Comparison of ENCODE assay signal across 12 cellular contexts in the genomic region with DNA sequence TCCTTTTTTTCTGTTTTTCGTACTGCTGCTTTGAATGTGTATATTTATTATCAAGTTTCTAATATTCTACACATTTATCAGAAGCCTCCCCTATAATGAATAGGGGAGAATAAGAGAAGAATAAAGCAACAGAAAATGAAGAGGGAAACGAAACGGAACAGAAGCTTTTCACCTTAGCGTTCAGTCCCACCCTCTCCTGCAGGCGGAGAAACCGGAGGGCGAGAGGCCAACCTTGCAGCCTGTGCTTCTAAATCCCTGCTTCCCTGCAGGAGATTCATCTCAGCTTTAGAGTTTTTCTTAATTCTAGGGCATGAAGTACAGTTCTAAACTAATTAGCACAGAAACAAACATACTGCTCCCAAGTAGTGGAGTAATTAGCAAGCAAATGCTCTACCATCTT.
DNase-seq lines count a peak whose midpoint lies in the region; ATAC-seq and TF ChIP-seq lines count a peak whose summit lies in the region.
"Had no signal": no experiment of that assay in that cellular context is flagged by ENCODE, and none has a peak within 500 bp of the region (broad histone marks: within the 10 kb centered on the region; RNA-seq: fewer than 3 reads in every experiment).

No MANE protein-coding gene starts in this region.

- POLR2A ChIA-PET in WTC11 (lab: Charles Lee): interaction anchor here (0.6 to 1.2 kb wide), 2 partner anchors 71 to 266 kb away, joined by 3 to 4 read pairs; no protein-coding TSS in a partner anchor

- peak overlapping the region; percentile 80 for H3K9ac ChIP-seq in skeletal muscle satellite cell (ENCODE audit: low read depth, low read length)

- no peaks in the 10 kb centered on the region for H3K27me3 ChIP-seq in skeletal muscle satellite cell (ENCODE audit: control insufficient read depth, insufficient read depth, low read length)
- H3K27me3 ChIP-seq in right lobe of liver: no peaks in the 10 kb centered on the region

- H3K4me3 ChIP-seq in skeletal muscle satellite cell (ENCODE audit: low read length): no peak overlapping the region
- no peak overlapping the region for H3K4me3 ChIP-seq in right lobe of liver
- H3K4me3 ChIP-seq: psoas muscle had no signal

- TF ChIP-seq CTCF in WTC11 (IDR thresholded peaks at IDR 0.05) (no peak), right lobe of liver (IDR thresholded peaks at IDR 0.05) (no peak)

- TF ChIP-seq POLR2A in right lobe of liver (IDR thresholded peaks at IDR 0.05): no peak

- 0 out of 2 replicates have a peak, but pooled peaks cover 5% of the 10 kb centered on the region for H3K27me3 Mint-ChIP-seq in WTC11 (ENCODE audit: low read depth)

- peak overlapping the region; percentile 72 for H3K27ac Mint-ChIP-seq in WTC11

- no peak overlapping the region for H3K27ac ChIP-seq in right lobe of liver
- H3K27ac ChIP-seq: 22Rv1, psoas muscle had no signal

- intact Hi-C loops in left ventricle myocardium superior (cut with micrococcal nuclease): no loop called here
- intact Hi-C loops in right lobe of liver (cut with DNase I): no loop called here

- DNase-seq in NCI-H748 (lab: John Stamatoyannopoulos, UW; ENCODE audit: unreplicated experiment): peak; percentile 3
- no peak for DNase-seq in NCI-H748 treated with DMSO at 0.1 percent for 48 hours (lab: John Stamatoyannopoulos, UW)
- DNase-seq in WTC11 (ENCODE audit: low spot score): no peak
- DNase-seq in left ventricle myocardium superior: peak; percentile 41
- DNase-seq in right lobe of liver: no peak
- no peak for DNase-seq in left lobe of liver (ENCODE audit: low spot score)
- DNase-seq in Ammon's horn (ENCODE audit: low spot score): no peak
- DNase-seq: GDM1; psoas muscle; stimulated activated CD8-positive, alpha-beta memory T cell treated with anti-CD3 and anti-CD28 coated beads, Interleukin-4, amount 100 ng/mL, for 48 hours had no signal

- H3K4me2 ChIP-seq in skeletal muscle satellite cell (ENCODE audit: low read length): no peak overlapping the region

- peaks cover 34% of the 10 kb centered on the region for H3K4me1 Mint-ChIP-seq in WTC11

- WGBS in right lobe of liver (ENCODE audit: insufficient coverage, low coverage, low lambda C conversion rate, missing lambda C conversion rate): 67% methylated on average over 7 of the region's 7 CpGs

- CTCF ChIA-PET in WTC11 (lab: Charles Lee): no interaction called here

- H3K4me1 ChIP-seq in skeletal muscle satellite cell (ENCODE audit: control insufficient read depth, insufficient read depth, low read length) (peaks cover 46% of the 10 kb centered on the region), right lobe of liver (no peaks in the 10 kb centered on the region)
- H3K4me1 ChIP-seq: psoas muscle had no signal

- peak; percentile 49 for ATAC-seq in WTC11
- peak; percentile 30 for ATAC-seq in left ventricle myocardium superior
- no peak for ATAC-seq in right lobe of liver
- no peak for ATAC-seq in left lobe of liver

- H3K36me3 ChIP-seq in skeletal muscle satellite cell (ENCODE audit: insufficient read depth, low read length) (no peaks in the 10 kb centered on the region), right lobe of liver (no peaks in the 10 kb centered on the region)

- peaks cover 18% of the 10 kb centered on the region for H3K9me3 Mint-ChIP-seq in WTC11

- H3K9me3 ChIP-seq in skeletal muscle satellite cell (replicated peaks; ENCODE audit: low read length): no peaks in the 10 kb centered on the region
- H3K9me3 ChIP-seq in right lobe of liver: no peaks in the 10 kb centered on the region
- H3K9me3 ChIP-seq: psoas muscle had no signal

- peaks cover 11% of the 10 kb centered on the region for H3K36me3 Mint-ChIP-seq in WTC11

- no peak overlapping the region for H3K4me3 Mint-ChIP-seq in WTC11

TF ChIP-seq in WTC11, 78 proteins besides CTCF, POLR2A, EP300 and RAD21:
- TF ChIP-seq CREB1 (CRISPR knock-in tag; IDR thresholded peaks at IDR 0.05): no peak
- no peak for TF ChIP-seq ZNF232 (CRISPR knock-in tag; IDR thresholded peaks at IDR 0.05)
- TF ChIP-seq NR3C1 (CRISPR knock-in tag; conservative IDR thresholded peaks at IDR 0.05; ENCODE audit: low read depth): no peak
- TF ChIP-seq PRRX2 (CRISPR knock-in tag; IDR thresholded peaks at IDR 0.05): no peak
- TF ChIP-seq, protein P1, sequence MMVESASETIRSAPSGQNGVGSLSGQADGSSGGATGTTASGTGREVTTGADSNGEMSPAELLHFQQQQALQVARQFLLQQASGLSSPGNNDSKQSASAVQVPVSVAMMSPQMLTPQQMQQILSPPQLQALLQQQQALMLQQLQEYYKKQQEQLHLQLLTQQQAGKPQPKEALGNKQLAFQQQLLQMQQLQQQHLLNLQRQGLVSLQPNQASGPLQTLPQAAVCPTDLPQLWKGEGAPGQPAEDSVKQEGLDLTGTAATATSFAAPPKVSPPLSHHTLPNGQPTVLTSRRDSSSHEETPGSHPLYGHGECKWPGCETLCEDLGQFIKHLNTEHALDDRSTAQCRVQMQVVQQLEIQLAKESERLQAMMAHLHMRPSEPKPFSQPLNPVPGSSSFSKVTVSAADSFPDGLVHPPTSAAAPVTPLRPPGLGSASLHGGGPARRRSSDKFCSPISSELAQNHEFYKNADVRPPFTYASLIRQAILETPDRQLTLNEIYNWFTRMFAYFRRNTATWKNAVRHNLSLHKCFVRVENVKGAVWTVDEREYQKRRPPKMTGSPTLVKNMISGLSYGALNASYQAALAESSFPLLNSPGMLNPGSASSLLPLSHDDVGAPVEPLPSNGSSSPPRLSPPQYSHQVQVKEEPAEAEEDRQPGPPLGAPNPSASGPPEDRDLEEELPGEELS (CRISPR knock-in tag; IDR thresholded peaks at IDR 0.05): no peak
- TF ChIP-seq ATF1 (CRISPR knock-in tag; IDR thresholded peaks at IDR 0.05): no peak
- TF ChIP-seq CREM (CRISPR knock-in tag; IDR thresholded peaks at IDR 0.05): no peak
- TF ChIP-seq E2F4 (CRISPR knock-in tag; IDR thresholded peaks at IDR 0.05; ENCODE audit: borderline replicate concordance, low read depth): no peak
- no peak for TF ChIP-seq STAT6 (CRISPR knock-in tag; conservative IDR thresholded peaks at IDR 0.05; ENCODE audit: low read depth)
- TF ChIP-seq ZNF263 (CRISPR knock-in tag; IDR thresholded peaks at IDR 0.05; ENCODE audit: low read depth): no peak
- no peak for TF ChIP-seq GABPB1 (CRISPR knock-in tag; IDR thresholded peaks at IDR 0.05)
- no peak for TF ChIP-seq FOXP1 (CRISPR knock-in tag; IDR thresholded peaks at IDR 0.05; ENCODE audit: borderline replicate concordance)
- TF ChIP-seq PRDM15 (CRISPR knock-in tag; IDR thresholded peaks at IDR 0.05): no peak

Comparison
In these comparisons a context has a peak if more than half of its experiments do, and no peak if none do; other contexts are left out.
1. DNase-seq: peak in NCI-H748 (single experiment) and left ventricle myocardium superior (single experiment); none in NCI-H748 treated with DMSO at 0.1 percent for 48 hours (single experiment), WTC11 (single experiment), right lobe of liver (0 of 3), left lobe of liver (single experiment) and Ammon's horn (single experiment).
2. ATAC-seq: peak in WTC11 (single experiment) and left ventricle myocardium superior (single experiment); none in right lobe of liver (0 of 4) and left lobe of liver (single experiment).